1 cellular context compared by ENCODE assay signal in genomic region chr11:67482275-67482735, GRCh38.
TF ChIP-seq lines count a peak whose summit lies in the region.

No MANE protein-coding gene starts in this region.

TF ChIP-seq in IMR-90, 13 proteins besides CTCF, POLR2A, EP300 and RAD21:
- no peak for TF ChIP-seq NFE2L2 (IDR thresholded peaks at IDR 0.05; ENCODE audit: low read depth, low read length)
- no peak for TF ChIP-seq RCOR1 (IDR thresholded peaks at IDR 0.05; ENCODE audit: insufficient replicate concordance, low read length)
- TF ChIP-seq RFX5 (IDR thresholded peaks at IDR 0.05; ENCODE audit: low read depth, low read length), result no peak
- no peak for TF ChIP-seq CHD1 (IDR thresholded peaks at IDR 0.05; ENCODE audit: low read depth, low read length)
- TF ChIP-seq CEBPB (IDR thresholded peaks at IDR 0.05; ENCODE audit: low read depth, low read length), result no peak
- TF ChIP-seq MAZ (IDR thresholded peaks at IDR 0.05; ENCODE audit: borderline replicate concordance, low read depth, low read length), result no peak
- no peak for TF ChIP-seq MXI1 (IDR thresholded peaks at IDR 0.05; ENCODE audit: borderline replicate concordance, low read depth, low read length)
- no peak for TF ChIP-seq BHLHE40 (IDR thresholded peaks at IDR 0.05; ENCODE audit: low read depth, low read length)
- TF ChIP-seq ELK1 (IDR thresholded peaks at IDR 0.05; ENCODE audit: borderline replicate concordance, low read depth, low read length), result no peak
- no peak for TF ChIP-seq USF2 (IDR thresholded peaks at IDR 0.05; ENCODE audit: low read depth, low read length)
- TF ChIP-seq FOS (IDR thresholded peaks at IDR 0.05; ENCODE audit: low read depth, low read length), result no peak
- TF ChIP-seq MAFK (IDR thresholded peaks at IDR 0.05; ENCODE audit: low read depth, low read length), result no peak
- no peak for TF ChIP-seq SMC3 (IDR thresholded peaks at IDR 0.05; ENCODE audit: low read depth, low read length)
